In the genomic region with DNA sequence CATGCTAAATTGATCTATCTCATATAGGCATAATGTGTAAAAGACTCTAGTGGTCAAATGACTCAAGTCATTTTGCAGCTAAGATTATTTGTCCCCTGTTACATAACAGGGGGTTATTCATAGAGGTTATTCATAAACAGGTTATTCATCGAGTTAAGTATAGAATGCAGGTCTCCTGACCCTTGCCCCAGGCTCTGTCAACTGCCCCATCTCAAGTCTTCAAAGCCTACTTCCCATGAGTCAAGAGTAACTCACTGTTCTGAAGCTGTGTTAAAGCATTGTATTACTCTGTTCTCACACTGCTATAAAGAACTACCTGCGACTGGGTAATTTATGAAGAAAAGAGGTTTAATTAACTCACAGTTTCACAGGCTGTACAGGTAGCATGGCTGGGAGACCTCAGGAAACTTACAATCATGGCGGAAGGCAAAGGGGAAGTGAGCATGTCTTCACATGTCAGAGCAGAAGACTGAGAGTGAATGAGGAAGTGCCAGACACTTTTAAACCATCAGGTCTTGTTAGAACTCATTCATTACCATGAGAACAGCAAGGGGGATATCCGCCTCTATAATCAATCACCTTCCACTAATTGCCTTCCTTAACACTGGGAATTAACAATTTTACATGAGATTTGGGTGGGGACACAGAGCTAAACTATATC, we compare ENCODE assay signal across 1 cellular context.
TF ChIP-seq lines count a peak whose summit lies in the region.

No MANE protein-coding gene starts in this region.

TF ChIP-seq in IMR-90, 13 proteins besides CTCF, POLR2A, EP300 and RAD21 (continued from another document):
- TF ChIP-seq, protein P1, sequence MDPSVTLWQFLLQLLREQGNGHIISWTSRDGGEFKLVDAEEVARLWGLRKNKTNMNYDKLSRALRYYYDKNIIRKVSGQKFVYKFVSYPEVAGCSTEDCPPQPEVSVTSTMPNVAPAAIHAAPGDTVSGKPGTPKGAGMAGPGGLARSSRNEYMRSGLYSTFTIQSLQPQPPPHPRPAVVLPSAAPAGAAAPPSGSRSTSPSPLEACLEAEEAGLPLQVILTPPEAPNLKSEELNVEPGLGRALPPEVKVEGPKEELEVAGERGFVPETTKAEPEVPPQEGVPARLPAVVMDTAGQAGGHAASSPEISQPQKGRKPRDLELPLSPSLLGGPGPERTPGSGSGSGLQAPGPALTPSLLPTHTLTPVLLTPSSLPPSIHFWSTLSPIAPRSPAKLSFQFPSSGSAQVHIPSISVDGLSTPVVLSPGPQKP (IDR thresholded peaks at IDR 0.05; ENCODE audit: borderline replicate concordance, low read depth, low read length): no peak
- no peak for TF ChIP-seq FOS (IDR thresholded peaks at IDR 0.05; ENCODE audit: low read depth, low read length)
- TF ChIP-seq, protein P2, sequence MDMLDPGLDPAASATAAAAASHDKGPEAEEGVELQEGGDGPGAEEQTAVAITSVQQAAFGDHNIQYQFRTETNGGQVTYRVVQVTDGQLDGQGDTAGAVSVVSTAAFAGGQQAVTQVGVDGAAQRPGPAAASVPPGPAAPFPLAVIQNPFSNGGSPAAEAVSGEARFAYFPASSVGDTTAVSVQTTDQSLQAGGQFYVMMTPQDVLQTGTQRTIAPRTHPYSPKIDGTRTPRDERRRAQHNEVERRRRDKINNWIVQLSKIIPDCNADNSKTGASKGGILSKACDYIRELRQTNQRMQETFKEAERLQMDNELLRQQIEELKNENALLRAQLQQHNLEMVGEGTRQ (IDR thresholded peaks at IDR 0.05; ENCODE audit: low read depth, low read length): no peak
- no peak for TF ChIP-seq RCOR1 (IDR thresholded peaks at IDR 0.05; ENCODE audit: insufficient replicate concordance, low read length)
- TF ChIP-seq MAZ (IDR thresholded peaks at IDR 0.05; ENCODE audit: borderline replicate concordance, low read depth, low read length): no peak
- no peak for TF ChIP-seq CEBPB (IDR thresholded peaks at IDR 0.05; ENCODE audit: low read depth, low read length)
